Comparison of ENCODE assay signal across 19 cellular contexts in the genomic region with DNA sequence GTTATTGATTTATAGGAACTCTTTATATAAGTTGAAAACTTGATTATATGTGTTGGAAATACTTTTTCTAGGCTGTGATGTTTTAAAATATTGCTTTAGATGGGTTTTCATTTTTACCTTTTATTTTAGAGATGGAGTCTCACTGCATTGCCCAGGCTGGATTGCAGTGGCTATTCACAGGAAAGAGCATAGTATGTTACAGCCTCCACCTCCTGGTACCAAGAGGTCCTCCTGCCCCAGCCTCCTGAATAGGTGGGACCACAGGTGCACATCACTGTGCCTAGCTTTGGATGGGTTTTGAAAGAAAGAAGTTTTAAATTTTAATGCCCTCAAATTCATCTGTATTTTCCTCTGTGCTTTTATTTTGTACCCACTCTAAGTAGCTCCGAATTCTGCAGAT.
A peak's percentile ranks its signal among the peaks of the same experiment; 100 is the strongest.
DNase-seq lines count a peak whose midpoint lies in the region; ATAC-seq, FAIRE-seq and TF ChIP-seq lines count a peak whose summit lies in the region.
"Had no signal": no experiment of that assay in that cellular context is flagged by ENCODE, and none has a peak within 500 bp of the region (broad histone marks: within the 10 kb centered on the region; RNA-seq: fewer than 3 reads in every experiment).

No MANE protein-coding gene starts in this region.

- H3K4me3 ChIP-seq in GM23248 (0 out of 2 replicates have a peak overlapping the region, but pooled peaks have one; percentile 16), Panc1 (ENCODE audit: low read depth in 2 of 2, low read length in 2 of 2) (no peak overlapping the region), mesendoderm (ENCODE audit: low read length) (no peak overlapping the region), thoracic aorta (no peak overlapping the region)
- H3K4me3 ChIP-seq: GM12878, SK-N-MC had no signal

- H3K79me1 ChIP-seq in mesendoderm (ENCODE audit: low read length): peaks cover 7% of the 10 kb centered on the region

- no peak overlapping the region for H4K8ac ChIP-seq in mesendoderm (ENCODE audit: low read depth, low read length)

- no peaks in the 10 kb centered on the region for H3K9me3 ChIP-seq in GM23248 (ENCODE audit: low read depth)
- H3K9me3 ChIP-seq in Panc1 (ENCODE audit: control insufficient read depth, insufficient read depth, low read depth, low read length): no peaks in the 10 kb centered on the region
- no peaks in the 10 kb centered on the region for H3K9me3 ChIP-seq in thoracic aorta

- H3K9ac ChIP-seq in GM23248: peak overlapping the region; percentile 76; the same call in 1 of the 2 replicates
- no peak overlapping the region for H3K9ac ChIP-seq in mesendoderm (ENCODE audit: low read length)
- H3K9ac ChIP-seq: KMS-11 had no signal

- no peak overlapping the region for H3K23ac ChIP-seq in mesendoderm (ENCODE audit: low read length)

- in situ Hi-C loops in GM23248 (cut with MboI): no loop called here
- in situ Hi-C loops in Panc1 (cut with HindIII; ENCODE audit: low pct_unique_long_range_greater_than_20kb, low sequenced_read_pairs): no loop called here

- BruUV-seq in Panc1 (replicated peaks; lab: Mats Ljungman, UMichigan): no TSS peak

- H3K27me3 ChIP-seq in GM23248 (replicated peaks; ENCODE audit: insufficient read depth) (no peaks in the 10 kb centered on the region), Panc1 (ENCODE audit: control insufficient read depth, insufficient read depth, low read length) (no peaks in the 10 kb centered on the region), mesendoderm (ENCODE audit: insufficient read depth, low read length, poor library complexity) (no peaks in the 10 kb centered on the region), thoracic aorta (replicated peaks; ENCODE audit: insufficient read depth) (no peaks in the 10 kb centered on the region)

- TF ChIP-seq CTCF in Panc1 (IDR thresholded peaks at IDR 0.05) (no peak), thoracic aorta (IDR thresholded peaks at IDR 0.05) (no peak)

- no peak for FAIRE-seq in HTR-8/SVneo (lab: Jason Lieb, UNC)
- FAIRE-seq: GM12878 had no signal

- no peak overlapping the region for H4K5ac ChIP-seq in mesendoderm (ENCODE audit: low read length)

- ATAC-seq in Panc1 (no peak), thoracic aorta (ENCODE audit: insufficient number of reproducible peaks, low FRiP score, low read depth) (no peak)
- ATAC-seq: GM12878, HCT116, Right ventricle myocardium inferior had no signal

- peak overlapping the region; percentile 55 for H3K4me2 ChIP-seq in GM23248 (ENCODE audit: unreplicated experiment)
- H3K4me2 ChIP-seq in mesendoderm (ENCODE audit: low read length): no peak overlapping the region
- H3K4me2 ChIP-seq: KMS-11 had no signal

- H3K4ac ChIP-seq in mesendoderm (ENCODE audit: low read depth, low read length): peak overlapping the region; percentile 59

- H3K36me3 ChIP-seq in GM23248 (ENCODE audit: low read depth) (no peaks in the 10 kb centered on the region), Panc1 (ENCODE audit: control insufficient read depth, insufficient read depth, low read length) (0 out of 2 replicates have a peak, but pooled peaks cover 3% of the 10 kb centered on the region), mesendoderm (ENCODE audit: control insufficient read depth, insufficient read depth, low read length) (no peaks in the 10 kb centered on the region), thoracic aorta (no peaks in the 10 kb centered on the region)

- H4K20me1 ChIP-seq in GM23248 (ENCODE audit: insufficient read depth): no peaks in the 10 kb centered on the region

- H2BK15ac ChIP-seq in mesendoderm (replicated peaks; ENCODE audit: low read depth): no peak overlapping the region

- no peak overlapping the region for H2BK120ac ChIP-seq in mesendoderm (ENCODE audit: low read depth, low read length)

- no peak overlapping the region for H3K56ac ChIP-seq in mesendoderm (ENCODE audit: low read length)

- intact Hi-C loops in Panc1 (cut with micrococcal nuclease; ENCODE audit: unreplicated experiment): loop anchor here (5.0 kb wide), 1 partner anchor 103 kb away; the partner anchor contains the start of gene TCF7L2

- POLR2A ChIA-PET in Panc1 (lab: Charles Lee): no interaction called here

- DNase-seq in GM23248 (no peak), Panc1 (ENCODE audit: low read depth, low spot score) (no peak), mesendoderm (no peak), thoracic aorta (ENCODE audit: low spot score) (no peak), HTR-8/SVneo (ENCODE audit: insufficient read length, low spot score) (no peak), OCI-M1 (lab: John Stamatoyannopoulos, UW) (no peak), NCI-H748 treated with DMSO at 0.1 percent for 48 hours (lab: John Stamatoyannopoulos, UW) (no peak)
- DNase-seq: CD8-positive, alpha-beta memory T cell; DND-41; GDM1; NCI-H1092; NCI-H146; NCI-H2081; NCI-H82 had no signal

- no peaks in the 10 kb centered on the region for H3K9me2 ChIP-seq in GM23248 (ENCODE audit: insufficient read depth)

- no peak overlapping the region for H2AK5ac ChIP-seq in mesendoderm (ENCODE audit: low read length)

- peak overlapping the region; percentile 54 for H3K18ac ChIP-seq in mesendoderm (ENCODE audit: low read length)

- no peak overlapping the region for H2AFZ ChIP-seq in GM23248

- 98 to 100% methylated on average over 1 of the region's 1 CpG for WGBS in GM23248 (ENCODE audit: low coverage in 1 of 2, low lambda C conversion rate in 2 of 2, missing lambda C conversion rate in 2 of 2), 2 experiments
- WGBS in mesendoderm (ENCODE audit: extremely low coverage, insufficient coverage, low lambda C conversion rate): no CpG with 5 or more reads among the region's 1 CpG

- H3K27ac ChIP-seq in GM23248 (peak overlapping the region; percentile 93), Panc1 (ENCODE audit: low read length) (peak overlapping the region; percentile 97), mesendoderm (ENCODE audit: low read depth, low read length) (no peak overlapping the region), thoracic aorta (peak overlapping the region; percentile 90 to 91)
- H3K27ac ChIP-seq: KMS-11 had no signal

- H3K4me1 ChIP-seq in GM23248 (ENCODE audit: insufficient read depth): peaks cover 89% of the 10 kb centered on the region
- H3K4me1 ChIP-seq in Panc1 (ENCODE audit: control insufficient read depth, insufficient read depth, low read length): peaks cover 90% of the 10 kb centered on the region
- H3K4me1 ChIP-seq in mesendoderm (ENCODE audit: control insufficient read depth, low read depth, low read length): peaks cover 43% of the 10 kb centered on the region
- H3K4me1 ChIP-seq in thoracic aorta (ENCODE audit: control insufficient read depth in 1 of 2, low read depth in 2 of 2): peaks cover 40 to 95% of the 10 kb centered on the region in 2 donors

- peaks cover 65% of the 10 kb centered on the region for H3F3A ChIP-seq in GM23248 (ENCODE audit: insufficient read depth)

- H3K79me2 ChIP-seq in GM23248 (ENCODE audit: insufficient read depth): peaks cover 80% of the 10 kb centered on the region
- H3K79me2 ChIP-seq in mesendoderm (ENCODE audit: control insufficient read depth, insufficient read depth, low read length): peaks cover 22% of the 10 kb centered on the region

- H2BK5ac ChIP-seq in mesendoderm (ENCODE audit: low read length): no peak overlapping the region

- CTCF ChIA-PET in Panc1 (lab: Charles Lee): no interaction called here
